2 cellular contexts compared by ENCODE assay signal in the genomic region with DNA sequence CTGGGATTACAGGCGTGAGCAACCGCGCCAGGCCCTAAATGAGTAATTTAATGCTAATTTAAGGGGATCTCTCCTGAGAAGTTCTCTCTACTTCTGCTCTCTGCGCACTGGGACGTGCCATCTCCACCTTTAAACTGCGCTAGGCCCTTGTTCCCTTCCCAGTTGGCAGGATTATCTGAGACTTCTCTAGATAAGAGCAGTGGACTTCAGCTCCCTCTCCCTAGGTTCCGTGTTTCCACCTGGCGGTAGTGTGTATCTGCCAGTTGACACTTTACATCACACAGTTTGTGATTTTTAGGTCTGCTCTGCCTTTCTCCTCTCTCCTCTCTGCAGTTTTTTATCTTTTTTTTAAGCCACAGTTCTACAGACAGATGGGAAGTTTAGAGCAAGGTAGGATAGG.
TF ChIP-seq lines count a peak whose summit lies in the region.

No MANE protein-coding gene starts in this region.

TF ChIP-seq in IMR-90, 13 proteins besides CTCF, POLR2A, EP300 and RAD21:
- TF ChIP-seq CEBPB (IDR thresholded peaks at IDR 0.05; ENCODE audit: low read depth, low read length), result no peak
- TF ChIP-seq NFE2L2 (IDR thresholded peaks at IDR 0.05; ENCODE audit: low read depth, low read length), result no peak
- TF ChIP-seq MXI1 (IDR thresholded peaks at IDR 0.05; ENCODE audit: borderline replicate concordance, low read depth, low read length), result no peak
- no peak for TF ChIP-seq BHLHE40 (IDR thresholded peaks at IDR 0.05; ENCODE audit: low read depth, low read length)
- TF ChIP-seq FOS (IDR thresholded peaks at IDR 0.05; ENCODE audit: low read depth, low read length), result no peak
- TF ChIP-seq CHD1 (IDR thresholded peaks at IDR 0.05; ENCODE audit: low read depth, low read length), result no peak

TF ChIP-seq in HepG2, 621 proteins besides CTCF, POLR2A, EP300 and RAD21:
- TF ChIP-seq NCOA5 (CRISPR knock-in tag; IDR thresholded peaks at IDR 0.05), result no peak
- TF ChIP-seq ZNF747 (CRISPR knock-in tag; IDR thresholded peaks at IDR 0.05; ENCODE audit: borderline replicate concordance), result no peak
- no peak for TF ChIP-seq MTF1 (CRISPR knock-in tag; IDR thresholded peaks at IDR 0.05)
- TF ChIP-seq ZBTB7B (CRISPR knock-in tag; IDR thresholded peaks at IDR 0.05), result no peak
- TF ChIP-seq BRCA1 (CRISPR knock-in tag; IDR thresholded peaks at IDR 0.05), result no peak
- TF ChIP-seq PATZ1 (CRISPR knock-in tag; IDR thresholded peaks at IDR 0.05), result no peak
